Comparison of ENCODE assay signal across 10 cellular contexts in the genomic region with DNA sequence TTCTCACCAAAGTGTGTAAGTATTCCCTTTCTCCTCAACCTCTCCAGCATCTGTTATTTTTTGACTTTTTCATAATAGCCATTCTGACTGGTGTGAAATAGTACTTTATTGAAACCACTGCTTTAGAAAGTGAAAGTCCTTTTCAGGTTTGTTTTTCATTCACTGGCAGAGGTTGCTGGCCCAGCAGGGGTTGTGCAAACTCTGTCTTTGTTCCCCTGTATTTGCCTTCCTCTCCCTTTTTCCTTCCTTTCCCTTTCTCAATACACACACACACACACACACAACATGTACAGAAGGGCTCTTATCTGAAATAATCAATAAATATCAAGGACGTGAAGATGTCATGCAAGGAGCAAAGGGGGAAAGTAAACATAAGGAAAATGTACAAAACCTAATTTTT.
A peak's percentile ranks its signal among the peaks of the same experiment; 100 is the strongest.
DNase-seq lines count a peak whose midpoint lies in the region; ATAC-seq, FAIRE-seq and TF ChIP-seq lines count a peak whose summit lies in the region.
"Had no signal": no experiment of that assay in that cellular context is flagged by ENCODE, and none has a peak within 500 bp of the region (broad histone marks: within the 10 kb centered on the region; RNA-seq: fewer than 3 reads in every experiment).

No MANE protein-coding gene starts in this region.

- no peak overlapping the region for H3K27ac ChIP-seq in neural progenitor cell

- peaks cover 3% of the 10 kb centered on the region for H3K27me3 Mint-ChIP-seq in neural progenitor cell (ENCODE audit: insufficient read depth, low read depth)

- H3K36me3 ChIP-seq in neural progenitor cell = no peaks in the 10 kb centered on the region

- TF ChIP-seq CTCF in choroid plexus epithelial cell (conservative IDR thresholded peaks at IDR 0.05; ENCODE audit: low read depth, low read length) (no peak), neural progenitor cell (IDR thresholded peaks at IDR 0.05) (no peak)

- no peak overlapping the region for H2AFZ ChIP-seq in neural progenitor cell (replicated peaks)

- peak overlapping the region; percentile 81 for H3K4me2 ChIP-seq in neural progenitor cell

- no peak overlapping the region for H3K4me3 Mint-ChIP-seq in neural progenitor cell

- no peaks in the 10 kb centered on the region for H3K79me2 ChIP-seq in neural progenitor cell (ENCODE audit: low read depth)
- H3K79me2 ChIP-seq: parathyroid adenoma had no signal

- DNase-seq in GM19239 (ENCODE audit: insufficient read length, low spot score) (no peak), NCI-H2081 treated with DMSO at 0.1 percent for 48 hours (lab: John Stamatoyannopoulos, UW) (peak; percentile 20), choroid plexus epithelial cell (ENCODE audit: low read depth) (peak; percentile 68), neural progenitor cell (ENCODE audit: low spot score) (peak; percentile 20), activated gamma-delta T cell treated with Interleukin-2 at 50 U/mL for 16 hours (no peak), GF-D8 (lab: John Stamatoyannopoulos, UW) (no peak)
- DNase-seq: Right ventricle myocardium superior had no signal

- H3K27me3 ChIP-seq in neural progenitor cell = no peaks in the 10 kb centered on the region

- H3K9me3 Mint-ChIP-seq in neural progenitor cell = peaks cover 14% of the 10 kb centered on the region

- FAIRE-seq in GM19239 (lab: Jason Lieb, UNC) = peak; percentile 4
- FAIRE-seq: bronchial epithelial cell had no signal

- no peak overlapping the region for H3K9ac ChIP-seq in neural progenitor cell
- H3K9ac ChIP-seq: parathyroid adenoma had no signal

- no peak for ATAC-seq in GM18870 (IDR thresholded peaks at IDR 0.05; ENCODE audit: unreplicated experiment)

- H3K4me3 ChIP-seq in choroid plexus epithelial cell (ENCODE audit: low read depth, low read length) (no peak overlapping the region), neural progenitor cell (peak overlapping the region; percentile 40)

- peaks cover 18% of the 10 kb centered on the region for H3K4me1 ChIP-seq in neural progenitor cell

- no peak overlapping the region for H3K27ac Mint-ChIP-seq in neural progenitor cell

- H3K9me3 ChIP-seq in neural progenitor cell (ENCODE audit: low read depth) = no peaks in the 10 kb centered on the region

- peaks cover 11% of the 10 kb centered on the region for H3F3A ChIP-seq in neural progenitor cell (ENCODE audit: low read depth)

- H3K4me1 Mint-ChIP-seq in neural progenitor cell = peaks cover 33% of the 10 kb centered on the region

- no peaks in the 10 kb centered on the region for H4K20me1 ChIP-seq in neural progenitor cell (ENCODE audit: low read depth)

- peaks cover 2% of the 10 kb centered on the region for H3K36me3 Mint-ChIP-seq in neural progenitor cell

Comparison
In these comparisons a context has a peak if more than half of its experiments do, and no peak if none do; other contexts are left out.
1. DNase-seq: peak in NCI-H2081 treated with DMSO at 0.1 percent for 48 hours (single experiment), choroid plexus epithelial cell (single experiment) and neural progenitor cell (single experiment); none in GM19239 (single experiment), activated gamma-delta T cell treated with Interleukin-2 at 50 U/mL for 16 hours (single experiment) and GF-D8 (single experiment).